Comparison of ENCODE assay signal across 22 cellular contexts in genomic region chr12:23564454-23564853, GRCh38.
DNase-seq lines count a peak whose midpoint lies in the region; ATAC-seq, FAIRE-seq and TF ChIP-seq lines count a peak whose summit lies in the region.
"Had no signal": no experiment of that assay in that cellular context is flagged by ENCODE, and none has a peak within 500 bp of the region (broad histone marks: within the 10 kb centered on the region; RNA-seq: fewer than 3 reads in every experiment).

No MANE protein-coding gene starts in this region.

- no peak overlapping the region for H3K9ac ChIP-seq in keratinocyte (ENCODE audit: control insufficient read depth, extremely low read depth, insufficient read depth, low read length)

- no peak overlapping the region for H3K4me3 ChIP-seq in keratinocyte (ENCODE audit: control insufficient read depth in 2 of 3, extremely low read depth in 1 of 3, insufficient read depth in 2 of 3, low read depth in 1 of 3, low read length in 3 of 3)
- H3K4me3 ChIP-seq in pancreas, result no peak overlapping the region
- H3K4me3 ChIP-seq in right lobe of liver, result no peak overlapping the region
- H3K4me3 ChIP-seq: breast epithelium, gastrocnemius medialis had no signal

- ATAC-seq in pancreas (no peak), right lobe of liver (no peak)
- ATAC-seq: activated naive CD8-positive, alpha-beta T cell treated with anti-CD3 and anti-CD28 coated beads, Interleukin-2, amount 50 U/mL, for 24 hours; gastrocnemius medialis had no signal

- H3K4me1 Mint-ChIP-seq in CD14-positive monocyte, result no peaks in the 10 kb centered on the region
- H3K4me1 Mint-ChIP-seq: activated CD4-positive, alpha-beta T cell treated with anti-CD3 and anti-CD28 coated beads, Interleukin-2, amount 10 ng/mL, durations not matched to agents 7 days and 5 days; activated naive CD8-positive, alpha-beta T cell treated with anti-CD3 and anti-CD28 coated beads, Interleukin-2, amount 50 U/mL, for 24 hours; neural crest cell had no signal

- TF ChIP-seq CTCF in keratinocyte (optimal IDR thresholded peaks at IDR 0.05 in 1 of 3, IDR thresholded peaks at IDR 0.05 in 1 of 3, conservative IDR thresholded peaks at IDR 0.05 in 1 of 3; ENCODE audit: extremely low read depth in 1 of 3, insufficient read depth in 2 of 3, low read length in 3 of 3) (no peak), CD14-positive monocyte (IDR thresholded peaks at IDR 0.05) (no peak), pancreas (IDR thresholded peaks at IDR 0.05) (no peak), right lobe of liver (IDR thresholded peaks at IDR 0.05) (no peak)

- H2AFZ ChIP-seq in keratinocyte (ENCODE audit: control insufficient read depth, low read length), result peak overlapping the region; percentile 78

- H3K36me3 ChIP-seq in keratinocyte (ENCODE audit: control insufficient read depth in 2 of 2, extremely low read depth in 1 of 2, insufficient read depth in 2 of 2, low read length in 2 of 2) (no peaks in the 10 kb centered on the region), pancreas (no peaks in the 10 kb centered on the region), right lobe of liver (peaks cover 0 to 3% (median 0%) of the 10 kb centered on the region in 4 donors)
- H3K36me3 ChIP-seq: breast epithelium, gastrocnemius medialis had no signal

- H3K27ac ChIP-seq in keratinocyte (ENCODE audit: control insufficient read depth, insufficient read depth, low read length) (no peak overlapping the region), pancreas (no peak overlapping the region), right lobe of liver (no peak overlapping the region)
- H3K27ac ChIP-seq: breast epithelium, gastrocnemius medialis had no signal

- H3K27me3 Mint-ChIP-seq in CD14-positive monocyte (ENCODE audit: low read depth in 3 of 3), result no peaks in the 10 kb centered on the region
- H3K27me3 Mint-ChIP-seq: activated CD4-positive, alpha-beta T cell treated with anti-CD3 and anti-CD28 coated beads, Interleukin-2, amount 10 ng/mL, durations not matched to agents 7 days and 5 days; activated naive CD8-positive, alpha-beta T cell treated with anti-CD3 and anti-CD28 coated beads, Interleukin-2, amount 50 U/mL, for 24 hours had no signal

- no peak overlapping the region for H3K4me3 Mint-ChIP-seq in CD14-positive monocyte
- H3K4me3 Mint-ChIP-seq: activated CD4-positive, alpha-beta T cell treated with anti-CD3 and anti-CD28 coated beads, Interleukin-2, amount 10 ng/mL, durations not matched to agents 7 days and 5 days; activated naive CD8-positive, alpha-beta T cell treated with anti-CD3 and anti-CD28 coated beads, Interleukin-2, amount 50 U/mL, for 24 hours; mesothelial cell of epicardium; neural crest cell had no signal

- dilution Hi-C loops in keratinocyte (cut with MboI; ENCODE audit: extremely low pct_ligation_motif_present, low sequenced_read_pairs), result no loop called here

- no peaks in the 10 kb centered on the region for H3K79me2 ChIP-seq in keratinocyte (ENCODE audit: control insufficient read depth, insufficient read depth, low read length)

- DNase-seq in D341Med (ENCODE audit: low spot score), result peak; percentile 59
- DNase-seq in NCI-H1694 (lab: John Stamatoyannopoulos, UW), result peak; percentile 99
- DNase-seq in SHP77 treated with DMSO at 0.1 percent for 48 hours (lab: John Stamatoyannopoulos, UW), result peak; percentile 54
- DNase-seq in keratinocyte (ENCODE audit: low read depth, low spot score), result no peak
- DNase-seq in CD14-positive monocyte (ENCODE audit: low spot score), result no peak
- no peak for DNase-seq in HK-2 (ENCODE audit: unreplicated experiment)
- DNase-seq in pancreas, result no peak
- no peak for DNase-seq in right lobe of liver
- DNase-seq: ACHN; activated CD4-positive, alpha-beta T cell treated with anti-CD3 and anti-CD28 coated beads, Interleukin-2, amount 10 ng/mL, durations not matched to agents 7 days and 5 days; activated naive CD8-positive, alpha-beta T cell treated with anti-CD3 and anti-CD28 coated beads, Interleukin-2, amount 50 U/mL, for 24 hours; C1 segment of cervical spinal cord; cortex of kidney; gastrocnemius medialis; NCI-H1048; stimulated activated CD4-positive, alpha-beta T cell treated with anti-CD3 and anti-CD28 coated beads, Interleukin-12 subunit alpha, Interleukin-12 subunit beta, amount 100 ng/mL, for 4 hours had no signal

- H3K27me3 ChIP-seq in keratinocyte (ENCODE audit: control insufficient read depth, extremely low read depth, insufficient read depth, low read length) (no peaks in the 10 kb centered on the region), pancreas (no peaks in the 10 kb centered on the region), right lobe of liver (no peaks in the 10 kb centered on the region)
- H3K27me3 ChIP-seq: breast epithelium, gastrocnemius medialis had no signal

- H3K9me1 ChIP-seq in keratinocyte (ENCODE audit: control insufficient read depth, extremely low read depth, insufficient read depth, low read length), result no peaks in the 10 kb centered on the region

- H3K9me3 ChIP-seq in keratinocyte (ENCODE audit: control insufficient read depth, low read depth, low read length), result no peaks in the 10 kb centered on the region
- H3K9me3 ChIP-seq in pancreas, result no peaks in the 10 kb centered on the region
- no peaks in the 10 kb centered on the region for H3K9me3 ChIP-seq in right lobe of liver
- H3K9me3 ChIP-seq: breast epithelium, gastrocnemius medialis had no signal

- no peaks in the 10 kb centered on the region for H4K20me1 ChIP-seq in keratinocyte (ENCODE audit: control insufficient read depth, extremely low read depth, insufficient read depth, low read length)

- intact Hi-C loops in CD14-positive monocyte (cut with micrococcal nuclease) (no loop called here), pancreas (cut with DNase I) (no loop called here), right lobe of liver (cut with DNase I) (no loop called here)

- H3K27ac Mint-ChIP-seq in CD14-positive monocyte, result no peak overlapping the region
- H3K27ac Mint-ChIP-seq: activated CD4-positive, alpha-beta T cell treated with anti-CD3 and anti-CD28 coated beads, Interleukin-2, amount 10 ng/mL, durations not matched to agents 7 days and 5 days; activated naive CD8-positive, alpha-beta T cell treated with anti-CD3 and anti-CD28 coated beads, Interleukin-2, amount 50 U/mL, for 24 hours; mesothelial cell of epicardium had no signal

- 64 to 70% methylated on average over 4 of the region's 4 CpGs for WGBS in pancreas, 2 donors
- 65% methylated on average over 4 of the region's 4 CpGs for WGBS in right lobe of liver (ENCODE audit: insufficient coverage, low coverage, low lambda C conversion rate, missing lambda C conversion rate)

- H3K4me1 ChIP-seq in keratinocyte (ENCODE audit: control insufficient read depth, extremely low read depth, insufficient read depth, low read length), result peaks cover 8% of the 10 kb centered on the region
- H3K4me1 ChIP-seq in pancreas, result no peaks in the 10 kb centered on the region
- H3K4me1 ChIP-seq in right lobe of liver, result no peaks in the 10 kb centered on the region
- H3K4me1 ChIP-seq: breast epithelium, gastrocnemius medialis had no signal

- H3K4me2 ChIP-seq in keratinocyte (ENCODE audit: control insufficient read depth, extremely low read depth, insufficient read depth, low read depth, low read length), result peak overlapping the region; percentile 49

- no peak for FAIRE-seq in keratinocyte (lab: Jason Lieb, UNC)
- no peak for FAIRE-seq in pancreas (lab: Jason Lieb, UNC)
- FAIRE-seq: endothelial cell of umbilical vein, GM12891, TTC549 had no signal

- TF ChIP-seq POLR2A in right lobe of liver (IDR thresholded peaks at IDR 0.05), result no peak

- no peaks in the 10 kb centered on the region for H3K36me3 Mint-ChIP-seq in CD14-positive monocyte

- peaks cover 2 to 17% (median 7%) of the 10 kb centered on the region in 7 donors for H3K9me3 Mint-ChIP-seq in CD14-positive monocyte
- H3K9me3 Mint-ChIP-seq: neural crest cell had no signal

Comparison
In these comparisons a context has a peak if more than half of its experiments do, and no peak if none do; other contexts are left out.
1. DNase-seq: peak in D341Med (single experiment), NCI-H1694 (single experiment) and SHP77 treated with DMSO at 0.1 percent for 48 hours (single experiment); none in keratinocyte (single experiment), CD14-positive monocyte (single experiment), HK-2 (single experiment), pancreas (0 of 6) and right lobe of liver (0 of 3).